3 cellular contexts compared by ENCODE assay signal in genomic region chr15:75692311-75692710, GRCh38. TPM values are rescaled to one million over a fixed set of nuclear protein-coding genes. Genes with fewer than 3 reads are reported as not detected.
"Had no signal": no experiment of that assay in that cellular context is flagged by ENCODE, and none has a peak within 500 bp of the region (broad histone marks: within the 10 kb centered on the region; RNA-seq: fewer than 3 reads in every experiment).

No MANE protein-coding gene starts in this region.

RNA-seq across cellular contexts. Expression of gene CSPG4, which starts 20.3 kb away (rescaled TPM):
- total RNA-seq: activated CD4-positive, alpha-beta T cell treated with anti-CD3 and anti-CD28 coated beads for 36 hours; activated CD8-positive, alpha-beta T cell treated with anti-CD3 and anti-CD28 coated beads, Interleukin-2, amount 10 ng/mL, durations not matched to agents 7 days and 5 days had no signal
- polyA plus RNA-seq: neural cell had no signal
